20 cellular contexts compared by ENCODE assay signal in genomic region chr4:56741595-56741994, GRCh38.
"Had no signal": no experiment of that assay in that cellular context is flagged by ENCODE, and none has a peak within 500 bp of the region (broad histone marks: within the 10 kb centered on the region; RNA-seq: fewer than 3 reads in every experiment).

No MANE protein-coding gene starts in this region.

- DNase-seq: activated CD4-positive, alpha-beta T cell treated with anti-CD3 and anti-CD28 coated beads for 4 hours; activated CD8-positive, alpha-beta memory T cell treated with anti-CD3 and anti-CD28 coated beads, Interleukin-2, amount 50 U/mL, for 4 hours; activated CD8-positive, alpha-beta T cell treated with anti-CD3 and anti-CD28 coated beads for 36 hours; activated naive CD4-positive, alpha-beta T cell treated with anti-CD3 and anti-CD28 coated beads, Interleukin-2, amount 50 U/mL, for 16 hours; activated naive CD8-positive, alpha-beta T cell treated with anti-CD3 and anti-CD28 coated beads, Interleukin-2, amount 10 ng/mL, durations not matched to agents 7 days and 5 days; adrenal gland; anterior cingulate cortex; cerebellar nuclear complex; MV-4-11; NCI-H1092 treated with DMSO at 0.1 percent for 48 hours; NCI-H1417 treated with DMSO at 0.1 percent for 48 hours; NCI-H1694; NCI-H2081; NCI-H446; NCI-H524; Peyer's patch; SHP77; WERI-Rb-1 had no signal

- H3K4me3 Mint-ChIP-seq: activated CD8-positive, alpha-beta T cell treated with anti-CD3 and anti-CD28 coated beads for 36 hours; activated naive CD8-positive, alpha-beta T cell treated with anti-CD3 and anti-CD28 coated beads, Interleukin-2, amount 10 ng/mL, durations not matched to agents 7 days and 5 days; T-helper 1 cell treated with Interleukin-12 subunit alpha and Interleukin-12 subunit beta and Interleukin-4 antibody, amounts not matched to agents 30 μg/mL and 1 μg/mL, for 36 hours had no signal

- H3K27ac Mint-ChIP-seq: activated CD8-positive, alpha-beta T cell treated with anti-CD3 and anti-CD28 coated beads for 36 hours; activated naive CD8-positive, alpha-beta T cell treated with anti-CD3 and anti-CD28 coated beads, Interleukin-2, amount 10 ng/mL, durations not matched to agents 7 days and 5 days; T-helper 1 cell treated with Interleukin-12 subunit alpha and Interleukin-12 subunit beta and Interleukin-4 antibody, amounts not matched to agents 30 μg/mL and 1 μg/mL, for 36 hours had no signal

- ATAC-seq: activated CD4-positive, CD25-positive, alpha-beta regulatory T cell treated with anti-CD3 and anti-CD28 coated beads, Interleukin-2, amount 50 U/mL, for 24 hours; activated CD8-positive, alpha-beta T cell treated with anti-CD3 and anti-CD28 coated beads for 36 hours had no signal

- H3K9me3 Mint-ChIP-seq: activated CD8-positive, alpha-beta T cell treated with anti-CD3 and anti-CD28 coated beads for 36 hours; T-helper 1 cell treated with Interleukin-12 subunit alpha and Interleukin-12 subunit beta and Interleukin-4 antibody, amounts not matched to agents 30 μg/mL and 1 μg/mL, for 36 hours had no signal

- H3K27me3 Mint-ChIP-seq: activated CD8-positive, alpha-beta T cell treated with anti-CD3 and anti-CD28 coated beads for 36 hours had no signal
